In the genomic region with DNA sequence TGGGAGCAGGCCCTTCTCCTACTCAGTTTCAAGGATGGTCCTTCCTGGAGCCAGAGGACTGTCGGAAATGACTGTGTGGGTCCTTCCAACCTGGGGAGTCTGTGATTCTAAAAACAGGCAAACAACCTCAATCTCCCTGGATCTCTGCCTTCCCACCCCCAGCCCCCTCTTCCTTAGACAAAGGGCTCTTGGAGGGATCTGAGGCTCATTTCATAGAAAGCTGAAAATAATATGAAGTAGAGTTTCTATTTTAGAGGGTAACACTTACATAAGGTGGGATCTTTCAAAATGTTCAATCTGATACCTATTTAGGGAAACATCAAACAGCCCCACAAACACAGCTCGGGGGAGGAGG, we compare ENCODE assay signal across 2 cellular contexts.
TF ChIP-seq lines count a peak whose summit lies in the region.

No MANE protein-coding gene starts in this region.

TF ChIP-seq in A549, 52 proteins besides CTCF, POLR2A, EP300 and RAD21:
- TF ChIP-seq, protein P1, sequence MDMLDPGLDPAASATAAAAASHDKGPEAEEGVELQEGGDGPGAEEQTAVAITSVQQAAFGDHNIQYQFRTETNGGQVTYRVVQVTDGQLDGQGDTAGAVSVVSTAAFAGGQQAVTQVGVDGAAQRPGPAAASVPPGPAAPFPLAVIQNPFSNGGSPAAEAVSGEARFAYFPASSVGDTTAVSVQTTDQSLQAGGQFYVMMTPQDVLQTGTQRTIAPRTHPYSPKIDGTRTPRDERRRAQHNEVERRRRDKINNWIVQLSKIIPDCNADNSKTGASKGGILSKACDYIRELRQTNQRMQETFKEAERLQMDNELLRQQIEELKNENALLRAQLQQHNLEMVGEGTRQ (IDR thresholded peaks at IDR 0.05): no peak
- TF ChIP-seq MAFK (IDR thresholded peaks at IDR 0.05; ENCODE audit: partially characterized antibody) (no peak), CHD4 (IDR thresholded peaks at IDR 0.05; ENCODE audit: borderline replicate concordance) (no peak), CHD2 (IDR thresholded peaks at IDR 0.05; ENCODE audit: low read length, partially characterized antibody) (no peak), HOXB5 (CRISPR knock-in tag; IDR thresholded peaks at IDR 0.05) (no peak), JUNB (IDR thresholded peaks at IDR 0.05) (no peak), SMC3 (IDR thresholded peaks at IDR 0.05) (no peak), MYC (IDR thresholded peaks at IDR 0.05; ENCODE audit: borderline replicate concordance, low read length) (no peak), ZSCAN20 (CRISPR knock-in tag; IDR thresholded peaks at IDR 0.05) (no peak), FOXS1 (CRISPR knock-in tag; IDR thresholded peaks at IDR 0.05) (no peak)
- TF ChIP-seq, protein P2, sequence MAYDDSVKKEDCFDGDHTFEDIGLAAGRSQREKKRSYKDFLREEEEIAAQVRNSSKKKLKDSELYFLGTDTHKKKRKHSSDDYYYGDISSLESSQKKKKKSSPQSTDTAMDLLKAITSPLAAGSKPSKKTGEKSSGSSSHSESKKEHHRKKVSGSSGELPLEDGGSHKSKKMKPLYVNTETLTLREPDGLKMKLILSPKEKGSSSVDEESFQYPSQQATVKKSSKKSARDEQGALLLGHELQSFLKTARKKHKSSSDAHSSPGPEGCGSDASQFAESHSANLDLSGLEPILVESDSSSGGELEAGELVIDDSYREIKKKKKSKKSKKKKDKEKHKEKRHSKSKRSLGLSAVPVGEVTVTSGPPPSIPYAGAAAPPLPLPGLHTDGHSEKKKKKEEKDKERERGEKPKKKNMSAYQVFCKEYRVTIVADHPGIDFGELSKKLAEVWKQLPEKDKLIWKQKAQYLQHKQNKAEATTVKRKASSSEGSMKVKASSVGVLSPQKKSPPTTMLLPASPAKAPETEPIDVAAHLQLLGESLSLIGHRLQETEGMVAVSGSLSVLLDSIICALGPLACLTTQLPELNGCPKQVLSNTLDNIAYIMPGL (CRISPR knock-in tag; IDR thresholded peaks at IDR 0.05; ENCODE audit: borderline replicate concordance): no peak
- TF ChIP-seq, protein P3, sequence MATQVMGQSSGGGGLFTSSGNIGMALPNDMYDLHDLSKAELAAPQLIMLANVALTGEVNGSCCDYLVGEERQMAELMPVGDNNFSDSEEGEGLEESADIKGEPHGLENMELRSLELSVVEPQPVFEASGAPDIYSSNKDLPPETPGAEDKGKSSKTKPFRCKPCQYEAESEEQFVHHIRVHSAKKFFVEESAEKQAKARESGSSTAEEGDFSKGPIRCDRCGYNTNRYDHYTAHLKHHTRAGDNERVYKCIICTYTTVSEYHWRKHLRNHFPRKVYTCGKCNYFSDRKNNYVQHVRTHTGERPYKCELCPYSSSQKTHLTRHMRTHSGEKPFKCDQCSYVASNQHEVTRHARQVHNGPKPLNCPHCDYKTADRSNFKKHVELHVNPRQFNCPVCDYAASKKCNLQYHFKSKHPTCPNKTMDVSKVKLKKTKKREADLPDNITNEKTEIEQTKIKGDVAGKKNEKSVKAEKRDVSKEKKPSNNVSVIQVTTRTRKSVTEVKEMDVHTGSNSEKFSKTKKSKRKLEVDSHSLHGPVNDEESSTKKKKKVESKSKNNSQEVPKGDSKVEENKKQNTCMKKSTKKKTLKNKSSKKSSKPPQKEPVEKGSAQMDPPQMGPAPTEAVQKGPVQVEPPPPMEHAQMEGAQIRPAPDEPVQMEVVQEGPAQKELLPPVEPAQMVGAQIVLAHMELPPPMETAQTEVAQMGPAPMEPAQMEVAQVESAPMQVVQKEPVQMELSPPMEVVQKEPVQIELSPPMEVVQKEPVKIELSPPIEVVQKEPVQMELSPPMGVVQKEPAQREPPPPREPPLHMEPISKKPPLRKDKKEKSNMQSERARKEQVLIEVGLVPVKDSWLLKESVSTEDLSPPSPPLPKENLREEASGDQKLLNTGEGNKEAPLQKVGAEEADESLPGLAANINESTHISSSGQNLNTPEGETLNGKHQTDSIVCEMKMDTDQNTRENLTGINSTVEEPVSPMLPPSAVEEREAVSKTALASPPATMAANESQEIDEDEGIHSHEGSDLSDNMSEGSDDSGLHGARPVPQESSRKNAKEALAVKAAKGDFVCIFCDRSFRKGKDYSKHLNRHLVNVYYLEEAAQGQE (IDR thresholded peaks at IDR 0.05): no peak
- TF ChIP-seq, protein P4, sequence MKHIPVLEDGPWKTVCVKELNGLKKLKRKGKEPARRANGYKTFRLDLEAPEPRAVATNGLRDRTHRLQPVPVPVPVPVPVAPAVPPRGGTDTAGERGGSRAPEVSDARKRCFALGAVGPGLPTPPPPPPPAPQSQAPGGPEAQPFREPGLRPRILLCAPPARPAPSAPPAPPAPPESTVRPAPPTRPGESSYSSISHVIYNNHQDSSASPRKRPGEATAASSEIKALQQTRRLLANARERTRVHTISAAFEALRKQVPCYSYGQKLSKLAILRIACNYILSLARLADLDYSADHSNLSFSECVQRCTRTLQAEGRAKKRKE (CRISPR knock-in tag; IDR thresholded peaks at IDR 0.05; ENCODE audit: low read depth): no peak
- TF ChIP-seq, protein P5, sequence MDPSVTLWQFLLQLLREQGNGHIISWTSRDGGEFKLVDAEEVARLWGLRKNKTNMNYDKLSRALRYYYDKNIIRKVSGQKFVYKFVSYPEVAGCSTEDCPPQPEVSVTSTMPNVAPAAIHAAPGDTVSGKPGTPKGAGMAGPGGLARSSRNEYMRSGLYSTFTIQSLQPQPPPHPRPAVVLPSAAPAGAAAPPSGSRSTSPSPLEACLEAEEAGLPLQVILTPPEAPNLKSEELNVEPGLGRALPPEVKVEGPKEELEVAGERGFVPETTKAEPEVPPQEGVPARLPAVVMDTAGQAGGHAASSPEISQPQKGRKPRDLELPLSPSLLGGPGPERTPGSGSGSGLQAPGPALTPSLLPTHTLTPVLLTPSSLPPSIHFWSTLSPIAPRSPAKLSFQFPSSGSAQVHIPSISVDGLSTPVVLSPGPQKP (IDR thresholded peaks at IDR 0.05; ENCODE audit: low read depth, low read length): no peak
- TF ChIP-seq, protein P6, sequence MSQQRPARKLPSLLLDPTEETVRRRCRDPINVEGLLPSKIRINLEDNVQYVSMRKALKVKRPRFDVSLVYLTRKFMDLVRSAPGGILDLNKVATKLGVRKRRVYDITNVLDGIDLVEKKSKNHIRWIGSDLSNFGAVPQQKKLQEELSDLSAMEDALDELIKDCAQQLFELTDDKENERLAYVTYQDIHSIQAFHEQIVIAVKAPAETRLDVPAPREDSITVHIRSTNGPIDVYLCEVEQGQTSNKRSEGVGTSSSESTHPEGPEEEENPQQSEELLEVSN (IDR thresholded peaks at IDR 0.05; ENCODE audit: borderline replicate concordance, low read depth): no peak
- TF ChIP-seq, protein P7, sequence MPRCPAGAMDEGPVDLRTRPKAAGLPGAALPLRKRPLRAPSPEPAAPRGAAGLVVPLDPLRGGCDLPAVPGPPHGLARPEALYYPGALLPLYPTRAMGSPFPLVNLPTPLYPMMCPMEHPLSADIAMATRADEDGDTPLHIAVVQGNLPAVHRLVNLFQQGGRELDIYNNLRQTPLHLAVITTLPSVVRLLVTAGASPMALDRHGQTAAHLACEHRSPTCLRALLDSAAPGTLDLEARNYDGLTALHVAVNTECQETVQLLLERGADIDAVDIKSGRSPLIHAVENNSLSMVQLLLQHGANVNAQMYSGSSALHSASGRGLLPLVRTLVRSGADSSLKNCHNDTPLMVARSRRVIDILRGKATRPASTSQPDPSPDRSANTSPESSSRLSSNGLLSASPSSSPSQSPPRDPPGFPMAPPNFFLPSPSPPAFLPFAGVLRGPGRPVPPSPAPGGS (IDR thresholded peaks at IDR 0.05): no peak

TF ChIP-seq in IMR-90, 13 proteins besides CTCF, POLR2A, EP300 and RAD21:
- no peak for TF ChIP-seq RCOR1 (IDR thresholded peaks at IDR 0.05; ENCODE audit: insufficient replicate concordance, low read length)
